1 cellular context compared by ENCODE assay signal in the genomic region with DNA sequence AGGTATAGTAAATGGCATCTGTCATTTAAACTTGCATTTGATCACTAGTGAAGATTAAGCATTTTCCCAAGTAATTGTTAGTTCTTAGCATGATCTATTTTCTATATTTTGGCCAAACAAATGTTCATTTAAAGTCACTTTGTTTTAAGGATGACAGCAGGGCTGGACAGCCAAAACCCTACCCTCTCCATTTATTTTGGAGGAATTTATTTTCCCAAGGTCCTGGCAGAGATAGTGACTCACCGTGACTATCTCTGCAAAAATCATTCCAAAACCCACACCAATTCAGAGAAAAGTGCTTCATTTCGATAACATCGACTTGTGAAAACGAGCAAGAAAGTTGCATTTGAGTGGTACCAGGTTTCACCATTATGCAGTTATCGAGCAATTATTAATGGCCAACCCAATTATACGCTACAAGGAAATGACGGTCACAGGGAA.
TF ChIP-seq lines count a peak whose summit lies in the region.

No MANE protein-coding gene starts in this region.

TF ChIP-seq in K562, 482 proteins besides CTCF, POLR2A, EP300 and RAD21 (continued from another document and continues in another):
- TF ChIP-seq THRA (IDR thresholded peaks at IDR 0.05) (no peak), GATA2 (CRISPR knock-in tag; IDR thresholded peaks at IDR 0.05) (peak; percentile 33; the same call in 1 of the 2 replicates), SPI1 (IDR thresholded peaks at IDR 0.05; ENCODE audit: borderline replicate concordance, low read depth, low read length) (no peak), ZNF316 (IDR thresholded peaks at IDR 0.05) (no peak), ZNF644 (tag; IDR thresholded peaks at IDR 0.05; ENCODE audit: low read depth) (no peak), SFPQ (IDR thresholded peaks at IDR 0.05; ENCODE audit: low read depth, low read length) (no peak), TCF7L2 (IDR thresholded peaks at IDR 0.05; ENCODE audit: low read depth, low read length) (no peak), ZBTB40 (IDR thresholded peaks at IDR 0.05) (peak; percentile 57; the same call in 1 of the 2 replicates), ZBTB40 (CRISPR knock-in tag; IDR thresholded peaks at IDR 0.05) (no peak), MBD2 (IDR thresholded peaks at IDR 0.05; ENCODE audit: borderline replicate concordance, low read depth) (no peak), ZNF830 (CRISPR knock-in tag; IDR thresholded peaks at IDR 0.05) (no peak), FOXJ3 (CRISPR knock-in tag; IDR thresholded peaks at IDR 0.05) (no peak), SMAD1 (IDR thresholded peaks at IDR 0.05; ENCODE audit: low read depth, low read length, partially characterized antibody) (no peak), E2F4 (CRISPR knock-in tag; IDR thresholded peaks at IDR 0.05; ENCODE audit: low read depth) (no peak), ZFP1 (CRISPR knock-in tag; IDR thresholded peaks at IDR 0.05) (no peak), GATAD2B (IDR thresholded peaks at IDR 0.05; ENCODE audit: borderline replicate concordance) (0 out of 2 replicates have a peak, but pooled peaks have one; percentile 15), STAG1 (CRISPR knock-in tag; IDR thresholded peaks at IDR 0.05; ENCODE audit: borderline replicate concordance) (no peak), CREB3 (tag; conservative IDR thresholded peaks at IDR 0.05; ENCODE audit: low read depth) (no peak), THAP7 (CRISPR knock-in tag; IDR thresholded peaks at IDR 0.05) (no peak), JUND (IDR thresholded peaks at IDR 0.05; ENCODE audit: borderline replicate concordance, low read depth, low read length) (peak; percentile 75), JUND (tag; IDR thresholded peaks at IDR 0.05; ENCODE audit: borderline replicate concordance, low read depth, low read length) (peak; percentile 69; the same call in 2 of the 3 replicates), NFRKB (IDR thresholded peaks at IDR 0.05; ENCODE audit: low read depth) (peak; percentile 33; the same call in 1 of the 2 replicates), ZNF3 (CRISPR knock-in tag; IDR thresholded peaks at IDR 0.05) (no peak), IRF1 (CRISPR knock-in tag; IDR thresholded peaks at IDR 0.05; ENCODE audit: borderline replicate concordance) (0 out of 2 replicates have a peak, but pooled peaks have one; percentile 39), HNRNPH1 (optimal IDR thresholded peaks at IDR 0.05; ENCODE audit: low read depth, low read length) (no peak), NCOR1 (IDR thresholded peaks at IDR 0.05) (no peak), TAF15 (IDR thresholded peaks at IDR 0.05; ENCODE audit: low read depth, low read length) (no peak), KDM4B (IDR thresholded peaks at IDR 0.05; ENCODE audit: borderline replicate concordance in 2 of 2, low read depth in 1 of 2) (no peak), ZSCAN32 (CRISPR knock-in tag; IDR thresholded peaks at IDR 0.05) (no peak), ATF7 (IDR thresholded peaks at IDR 0.05) (no peak), ARID3B (CRISPR knock-in tag; IDR thresholded peaks at IDR 0.05; ENCODE audit: borderline replicate concordance) (no peak), SRSF7 (optimal IDR thresholded peaks at IDR 0.05; ENCODE audit: low read depth, low read length) (no peak)
- TF ChIP-seq, protein P1, sequence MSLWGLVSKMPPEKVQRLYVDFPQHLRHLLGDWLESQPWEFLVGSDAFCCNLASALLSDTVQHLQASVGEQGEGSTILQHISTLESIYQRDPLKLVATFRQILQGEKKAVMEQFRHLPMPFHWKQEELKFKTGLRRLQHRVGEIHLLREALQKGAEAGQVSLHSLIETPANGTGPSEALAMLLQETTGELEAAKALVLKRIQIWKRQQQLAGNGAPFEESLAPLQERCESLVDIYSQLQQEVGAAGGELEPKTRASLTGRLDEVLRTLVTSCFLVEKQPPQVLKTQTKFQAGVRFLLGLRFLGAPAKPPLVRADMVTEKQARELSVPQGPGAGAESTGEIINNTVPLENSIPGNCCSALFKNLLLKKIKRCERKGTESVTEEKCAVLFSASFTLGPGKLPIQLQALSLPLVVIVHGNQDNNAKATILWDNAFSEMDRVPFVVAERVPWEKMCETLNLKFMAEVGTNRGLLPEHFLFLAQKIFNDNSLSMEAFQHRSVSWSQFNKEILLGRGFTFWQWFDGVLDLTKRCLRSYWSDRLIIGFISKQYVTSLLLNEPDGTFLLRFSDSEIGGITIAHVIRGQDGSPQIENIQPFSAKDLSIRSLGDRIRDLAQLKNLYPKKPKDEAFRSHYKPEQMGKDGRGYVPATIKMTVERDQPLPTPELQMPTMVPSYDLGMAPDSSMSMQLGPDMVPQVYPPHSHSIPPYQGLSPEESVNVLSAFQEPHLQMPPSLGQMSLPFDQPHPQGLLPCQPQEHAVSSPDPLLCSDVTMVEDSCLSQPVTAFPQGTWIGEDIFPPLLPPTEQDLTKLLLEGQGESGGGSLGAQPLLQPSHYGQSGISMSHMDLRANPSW (CRISPR knock-in tag; IDR thresholded peaks at IDR 0.05), result no peak
- TF ChIP-seq, protein P2, sequence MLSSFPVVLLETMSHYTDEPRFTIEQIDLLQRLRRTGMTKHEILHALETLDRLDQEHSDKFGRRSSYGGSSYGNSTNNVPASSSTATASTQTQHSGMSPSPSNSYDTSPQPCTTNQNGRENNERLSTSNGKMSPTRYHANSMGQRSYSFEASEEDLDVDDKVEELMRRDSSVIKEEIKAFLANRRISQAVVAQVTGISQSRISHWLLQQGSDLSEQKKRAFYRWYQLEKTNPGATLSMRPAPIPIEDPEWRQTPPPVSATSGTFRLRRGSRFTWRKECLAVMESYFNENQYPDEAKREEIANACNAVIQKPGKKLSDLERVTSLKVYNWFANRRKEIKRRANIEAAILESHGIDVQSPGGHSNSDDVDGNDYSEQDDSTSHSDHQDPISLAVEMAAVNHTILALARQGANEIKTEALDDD (IDR thresholded peaks at IDR 0.05), result no peak
